ENCODE assay signal across 31 cellular contexts in genomic region chr18:27361477-27361876, GRCh38.
"Had no signal": no experiment of that assay in that cellular context is flagged by ENCODE, and none has a peak within 500 bp of the region (broad histone marks: within the 10 kb centered on the region; RNA-seq: fewer than 3 reads in every experiment).

No MANE protein-coding gene starts in this region.

- H3K27me3 ChIP-seq: MG63 had no signal

- H3K9me3 ChIP-seq: MG63 had no signal

- H3K4me3 ChIP-seq: MG63 had no signal

- DNase-seq: Karpas-422, Kasumi-1, MG63, MM.1S, MV-4-11, NCI-H1048, NCI-H1092, NCI-H1092 treated with DMSO at 0.1 percent for 48 hours, NCI-H1105, NCI-H1105 treated with DMSO at 0.1 percent for 48 hours, NCI-H1417 treated with DMSO at 0.1 percent for 48 hours, NCI-H1436, NCI-H1436 treated with DMSO at 0.1 percent for 48 hours, NCI-H146, NCI-H1694, NCI-H1694 treated with DMSO at 0.1 percent for 48 hours, NCI-H187, NCI-H187 treated with DMSO at 0.1 percent for 48 hours, NCI-H1930, NCI-H2029, NCI-H2029 treated with DMSO at 0.1 percent for 48 hours, NCI-H2081, NCI-H2081 treated with DMSO at 0.1 percent for 48 hours, NCI-H2107, NCI-H2227 treated with DMSO at 0.1 percent for 48 hours, NCI-H226, NCI-H345, NCI-H446, NCI-H446 treated with DMSO at 0.1 percent for 48 hours, NCI-H510A, NCI-H510A treated with DMSO at 0.1 percent for 48 hours had no signal

- H3K36me3 ChIP-seq: MG63 had no signal
